ENCODE assay signal across 33 cellular contexts in genomic region chr11:125253795-125254525, GRCh38.
DNase-seq lines count a peak whose midpoint lies in the region; ATAC-seq and TF ChIP-seq lines count a peak whose summit lies in the region.
"Had no signal": no experiment of that assay in that cellular context is flagged by ENCODE, and none has a peak within 500 bp of the region (broad histone marks: within the 10 kb centered on the region; RNA-seq: fewer than 3 reads in every experiment).

No MANE protein-coding gene starts in this region.

- 55 to 71% (median 61%) methylated on average over 14 of the region's 14 CpGs for WGBS in heart left ventricle, 4 donors
- no CpG with 5 or more reads among the region's 14 CpGs for whole genome bisulfite sequencing in neuronal stem cell (ENCODE audit: extremely low coverage in 2 of 2, insufficient read length in 2 of 2, insufficient replicate concordance in 1 of 2), 2 donors

- no peak overlapping the region for H2BK15ac ChIP-seq in neuronal stem cell (ENCODE audit: low read length)

- no peak overlapping the region for H3K23ac ChIP-seq in neuronal stem cell (ENCODE audit: low read depth, low read length, poor library complexity)

- ATAC-seq in heart left ventricle: peak in 2 of 4 donors; percentile 57 to 63
- ATAC-seq in HG02678 (IDR thresholded peaks at IDR 0.05; ENCODE audit: unreplicated experiment): no peak
- ATAC-seq in activated T-cell treated with anti-CD3 and anti-CD28 coated beads, Interleukin-2, amount 50 U/mL, for 4 hours: no peak
- ATAC-seq: foreskin keratinocyte, lower lobe of right lung had no signal

- H3K4me1 ChIP-seq in heart left ventricle (peaks cover 0 to 35% (median 1%) of the 10 kb centered on the region in 12 donors), neuronal stem cell (ENCODE audit: control insufficient read depth in 2 of 2, insufficient read depth in 1 of 2, low read depth in 1 of 2, low read length in 2 of 2) (peaks cover 0 to 8% of the 10 kb centered on the region in 2 donors)
- H3K4me1 ChIP-seq: ascending aorta, Caco-2, foreskin keratinocyte, lower lobe of right lung had no signal

- H3K36me3 ChIP-seq in heart left ventricle (no peaks in the 10 kb centered on the region), neuronal stem cell (replicated peaks in 1 of 2; ENCODE audit: control insufficient read depth in 2 of 2, insufficient read depth in 2 of 2, low read length in 2 of 2) (peaks cover 6 to 44% of the 10 kb centered on the region in 2 donors)
- H3K36me3 ChIP-seq: ascending aorta, cardiac muscle cell, esophagus muscularis mucosa, lower lobe of right lung, ovary, tibial nerve had no signal

- TF ChIP-seq CTCF in heart left ventricle (IDR thresholded peaks at IDR 0.05): no peak

- H2AFZ ChIP-seq in neuronal stem cell (ENCODE audit: low read length): no peak overlapping the region

- no peak overlapping the region for H3K4me3 Mint-ChIP-seq in activated T-cell treated with anti-CD3 and anti-CD28 coated beads, Interleukin-2, amount 50 U/mL, for 4 hours
- H3K4me3 Mint-ChIP-seq: activated CD4-positive, alpha-beta T cell treated with anti-CD3 and anti-CD28 coated beads, Interleukin-2, amount 10 ng/mL, durations not matched to agents 24 days and 14 days; activated naive CD8-positive, alpha-beta T cell treated with anti-CD3 and anti-CD28 coated beads, Interleukin-2, amount 10 ng/mL, durations not matched to agents 7 days and 5 days; endodermal cell; natural killer cell treated with Interleukin-12 subunit alpha and Interleukin-12 subunit beta and Interleukin-15 and Interleukin-18, amount 100 ng/mL, for 72 hours; stimulated activated naive CD8-positive, alpha-beta T cell treated with anti-CD3 and anti-CD28 coated beads, Interleukin-15, Interleukin-2, amounts not matched to agents 100 ng/mL and 50 ng/mL, for 24 hours had no signal

- DNase-seq in NCI-H2227 treated with DMSO at 0.1 percent for 48 hours (lab: John Stamatoyannopoulos, UW): peak; percentile 1
- no peak for DNase-seq in NCI-H2227 (lab: John Stamatoyannopoulos, UW; ENCODE audit: unreplicated experiment)
- DNase-seq in heart left ventricle: peak in 1 of 5 donors; percentile 44
- no peak for DNase-seq in neuronal stem cell (ENCODE audit: low spot score)
- DNase-seq in activated T-cell treated with anti-CD3 and anti-CD28 coated beads, Interleukin-2, amount 50 U/mL, for 4 hours: no peak
- DNase-seq in activated CD8-positive, alpha-beta memory T cell treated with anti-CD3 and anti-CD28 coated beads for 24 hours: no peak
- no peak for DNase-seq in T1000 (lab: John Stamatoyannopoulos, UW)
- DNase-seq: activated CD4-positive, alpha-beta T cell treated with anti-CD3 and anti-CD28 coated beads, Interleukin-2, amount 10 ng/mL, durations not matched to agents 24 days and 14 days; activated gamma-delta T cell; activated naive CD8-positive, alpha-beta T cell treated with anti-CD3 and anti-CD28 coated beads, Interleukin-2, amount 10 ng/mL, durations not matched to agents 7 days and 5 days; activated T-cell treated with anti-CD3 and anti-CD28 coated beads, Interleukin-2, amount 50 U/mL, for 1 hour; Caco-2; DMS53; endodermal cell; foreskin keratinocyte; lower lobe of right lung; MG63; NCI-H1105 treated with DMSO at 0.1 percent for 48 hours; NCI-H1930; NCI-H774; stimulated activated CD4-positive, alpha-beta T cell treated with anti-CD3 and anti-CD28 coated beads, Interleukin-2, amount 100 ng/mL, for 24 hours; stimulated activated CD8-positive, alpha-beta memory T cell treated with anti-CD3 and anti-CD28 coated beads, Interleukin-4, amount 100 ng/mL, for 48 hours had no signal

- H3K36me3 Mint-ChIP-seq in activated T-cell treated with anti-CD3 and anti-CD28 coated beads, Interleukin-2, amount 50 U/mL, for 4 hours (ENCODE audit: insufficient read depth): no peaks in the 10 kb centered on the region
- H3K36me3 Mint-ChIP-seq: activated naive CD8-positive, alpha-beta T cell treated with anti-CD3 and anti-CD28 coated beads, Interleukin-2, amount 10 ng/mL, durations not matched to agents 7 days and 5 days; natural killer cell treated with Interleukin-12 subunit alpha and Interleukin-12 subunit beta and Interleukin-15 and Interleukin-18, amount 100 ng/mL, for 72 hours had no signal

- no peaks in the 10 kb centered on the region for H3K4me1 Mint-ChIP-seq in activated T-cell treated with anti-CD3 and anti-CD28 coated beads, Interleukin-2, amount 50 U/mL, for 4 hours (ENCODE audit: low read depth)
- H3K4me1 Mint-ChIP-seq: activated CD4-positive, alpha-beta T cell treated with anti-CD3 and anti-CD28 coated beads, Interleukin-2, amount 10 ng/mL, durations not matched to agents 24 days and 14 days; activated naive CD8-positive, alpha-beta T cell treated with anti-CD3 and anti-CD28 coated beads, Interleukin-2, amount 10 ng/mL, durations not matched to agents 7 days and 5 days had no signal

- H3K9me3 ChIP-seq in heart left ventricle (no peaks in the 10 kb centered on the region), neuronal stem cell (replicated peaks in 1 of 2; ENCODE audit: control insufficient read depth in 2 of 2, insufficient read depth in 1 of 2, low read depth in 1 of 2, low read length in 2 of 2) (no peaks in the 10 kb centered on the region)
- H3K9me3 ChIP-seq: ascending aorta, Caco-2, esophagus muscularis mucosa, lower lobe of right lung, MG63, ovary, tibial nerve had no signal

- H3K27me3 ChIP-seq in heart left ventricle (no peaks in the 10 kb centered on the region), neuronal stem cell (ENCODE audit: control insufficient read depth in 3 of 3, insufficient read depth in 3 of 3, low read depth in 1 of 3, low read length in 3 of 3) (no peaks in the 10 kb centered on the region)
- H3K27me3 ChIP-seq: ascending aorta, esophagus muscularis mucosa, foreskin keratinocyte, MG63, ovary, tibial nerve had no signal

- no peaks in the 10 kb centered on the region for H3K79me1 ChIP-seq in neuronal stem cell (ENCODE audit: low read depth, low read length)

- no peak overlapping the region for H3K14ac ChIP-seq in neuronal stem cell (ENCODE audit: low read length)

- H3K4me3 ChIP-seq in heart left ventricle (no peak overlapping the region), neuronal stem cell (ENCODE audit: low read length in 2 of 2) (no peak overlapping the region)
- H3K4me3 ChIP-seq: ascending aorta, cardiac muscle cell, esophagus muscularis mucosa, lower lobe of right lung, MG63, ovary, tibial nerve had no signal

- H3K4me2 ChIP-seq in neuronal stem cell (ENCODE audit: insufficient read depth, low read length, poor library complexity, severe bottlenecking): no peak overlapping the region
- H3K4me2 ChIP-seq: KMS-11 had no signal

- no peak overlapping the region for H2BK5ac ChIP-seq in neuronal stem cell (ENCODE audit: low read length)

- no peak overlapping the region for H3K4ac ChIP-seq in neuronal stem cell (ENCODE audit: low read length)

- no peak overlapping the region for H4K91ac ChIP-seq in neuronal stem cell (ENCODE audit: low read depth, low read length, poor library complexity)

- no peaks in the 10 kb centered on the region for H3K9me3 Mint-ChIP-seq in activated T-cell treated with anti-CD3 and anti-CD28 coated beads, Interleukin-2, amount 50 U/mL, for 4 hours
- H3K9me3 Mint-ChIP-seq: activated CD4-positive, alpha-beta T cell treated with anti-CD3 and anti-CD28 coated beads, Interleukin-2, amount 10 ng/mL, durations not matched to agents 24 days and 14 days; activated naive CD8-positive, alpha-beta T cell treated with anti-CD3 and anti-CD28 coated beads, Interleukin-2, amount 10 ng/mL, durations not matched to agents 7 days and 5 days; endodermal cell; natural killer cell treated with Interleukin-12 subunit alpha and Interleukin-12 subunit beta and Interleukin-15 and Interleukin-18, amount 100 ng/mL, for 72 hours; stimulated activated naive CD8-positive, alpha-beta T cell treated with anti-CD3 and anti-CD28 coated beads, Interleukin-15, Interleukin-2, amounts not matched to agents 100 ng/mL and 50 ng/mL, for 24 hours had no signal

- peaks cover 3% of the 10 kb centered on the region for H3K27me3 Mint-ChIP-seq in activated T-cell treated with anti-CD3 and anti-CD28 coated beads, Interleukin-2, amount 50 U/mL, for 4 hours (ENCODE audit: low read depth)

- no peak overlapping the region for H2BK120ac ChIP-seq in neuronal stem cell (ENCODE audit: low read depth, low read length)

- peak overlapping the region; percentile 34 for H3K18ac ChIP-seq in neuronal stem cell (ENCODE audit: low read length)

- intact Hi-C loops in heart left ventricle (cut with DNase I): loop anchor here in 1 of 10 donors (2.0 to 10.0 kb wide), 2 partner anchors 83 to 89 kb away; partner anchors contain the start of gene PKNOX2

- H4K8ac ChIP-seq in neuronal stem cell (ENCODE audit: low read depth, low read length): no peak overlapping the region

- no peak for TF ChIP-seq POLR2A in heart left ventricle (IDR thresholded peaks at IDR 0.05)

- H3K27ac ChIP-seq in heart left ventricle: peak overlapping the region in 7 of 12 donors; percentile 10 to 75 (median 65)
- H3K27ac ChIP-seq in neuronal stem cell (replicated peaks; ENCODE audit: low read length): no peak overlapping the region
- H3K27ac ChIP-seq: 22Rv1, ascending aorta, C4-2B, cardiac muscle cell, esophagus muscularis mucosa, foreskin keratinocyte, KMS-11, tibial nerve had no signal

- H3K9ac ChIP-seq in neuronal stem cell (ENCODE audit: low read depth, low read length, poor library complexity): no peak overlapping the region
- H3K9ac ChIP-seq: KMS-11 had no signal

- H2BK12ac ChIP-seq in neuronal stem cell (ENCODE audit: low read length): no peak overlapping the region

- H2AK5ac ChIP-seq in neuronal stem cell (ENCODE audit: low read depth, low read length): no peak overlapping the region
